ENCODE assay signal across 1 cellular context in the genomic region with DNA sequence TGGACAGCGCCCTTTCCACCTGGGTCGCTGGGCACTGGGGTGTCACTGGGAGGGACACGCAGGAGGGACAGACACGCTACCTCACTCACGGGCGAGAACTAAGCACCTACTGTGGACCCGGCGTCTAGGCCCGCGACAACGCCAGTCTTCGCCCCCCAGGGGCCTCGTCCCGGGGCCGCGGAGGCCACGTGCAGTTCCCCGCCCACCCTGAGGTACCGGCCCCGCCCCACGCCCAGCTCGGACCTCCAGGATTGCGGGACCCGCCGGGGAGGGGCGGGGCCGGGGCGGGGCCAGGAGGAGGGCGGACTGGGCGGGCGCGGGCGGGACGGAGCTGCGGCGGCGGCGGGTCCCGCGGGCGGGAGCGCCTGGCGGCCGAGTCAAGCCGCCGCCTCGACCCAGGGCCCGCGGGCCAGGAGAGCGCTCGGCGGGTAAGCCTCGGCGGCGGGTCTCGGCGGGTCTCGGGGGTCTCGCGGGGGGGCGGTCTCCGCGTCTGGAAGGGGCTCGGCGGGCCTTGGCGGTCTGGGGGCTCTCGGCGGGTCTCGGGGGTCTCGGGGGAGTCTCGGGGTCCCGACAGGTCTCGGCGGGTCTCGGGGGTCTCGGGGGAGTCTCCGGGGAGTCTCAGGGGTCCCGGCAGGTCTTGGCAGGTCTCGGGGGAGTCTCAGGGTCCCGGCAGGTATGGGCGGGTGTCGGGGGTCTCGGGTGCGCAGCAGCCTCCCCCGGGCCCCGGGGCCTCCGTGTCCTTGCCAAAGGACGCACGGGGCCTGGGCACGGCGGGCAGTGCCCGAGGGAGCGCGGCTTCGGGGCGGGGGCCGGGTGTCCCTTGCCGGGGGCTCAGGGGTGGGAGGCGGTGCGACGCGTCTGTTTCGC.
A peak's percentile ranks its signal among the peaks of the same experiment; 100 is the strongest.
TF ChIP-seq lines count a peak whose summit lies in the region.

A gene with protein sequence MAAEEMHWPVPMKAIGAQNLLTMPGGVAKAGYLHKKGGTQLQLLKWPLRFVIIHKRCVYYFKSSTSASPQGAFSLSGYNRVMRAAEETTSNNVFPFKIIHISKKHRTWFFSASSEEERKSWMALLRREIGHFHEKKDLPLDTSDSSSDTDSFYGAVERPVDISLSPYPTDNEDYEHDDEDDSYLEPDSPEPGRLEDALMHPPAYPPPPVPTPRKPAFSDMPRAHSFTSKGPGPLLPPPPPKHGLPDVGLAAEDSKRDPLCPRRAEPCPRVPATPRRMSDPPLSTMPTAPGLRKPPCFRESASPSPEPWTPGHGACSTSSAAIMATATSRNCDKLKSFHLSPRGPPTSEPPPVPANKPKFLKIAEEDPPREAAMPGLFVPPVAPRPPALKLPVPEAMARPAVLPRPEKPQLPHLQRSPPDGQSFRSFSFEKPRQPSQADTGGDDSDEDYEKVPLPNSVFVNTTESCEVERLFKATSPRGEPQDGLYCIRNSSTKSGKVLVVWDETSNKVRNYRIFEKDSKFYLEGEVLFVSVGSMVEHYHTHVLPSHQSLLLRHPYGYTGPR (plus strand): TSS at position 375 of the 867 bp plus-strand sequence. CDS start 27,533 bp downstream, outside the sequence.

TF ChIP-seq in HepG2, 621 proteins besides CTCF, POLR2A, EP300 and RAD21 (continued from another document):
- TF ChIP-seq MAZ (IDR thresholded peaks at IDR 0.05; ENCODE audit: borderline replicate concordance, low read depth, low read length) (peak; percentile 52; the same call in 1 of the 2 replicates), MAZ (CRISPR knock-in tag; IDR thresholded peaks at IDR 0.05; ENCODE audit: low read depth) (peak; percentile 64; the same call in 1 of the 2 replicates), ZNF878 (CRISPR knock-in tag; IDR thresholded peaks at IDR 0.05) (peak; percentile 48; the same call in 1 of the 2 replicates), HES4 (CRISPR knock-in tag; IDR thresholded peaks at IDR 0.05; ENCODE audit: borderline replicate concordance) (peak; percentile 87; the same call in 1 of the 2 replicates), MLLT10 (CRISPR knock-in tag; IDR thresholded peaks at IDR 0.05) (no peak), GATAD2A (CRISPR knock-in tag; IDR thresholded peaks at IDR 0.05) (no peak), ZNF367 (CRISPR knock-in tag; IDR thresholded peaks at IDR 0.05; ENCODE audit: borderline replicate concordance) (no peak; the same call in 1 of the 2 replicates), ZNF75D (CRISPR knock-in tag; IDR thresholded peaks at IDR 0.05; ENCODE audit: borderline replicate concordance) (no peak; the same call in 1 of the 2 replicates), ATM (IDR thresholded peaks at IDR 0.05; ENCODE audit: borderline replicate concordance) (no peak), FOXC1 (CRISPR knock-in tag; IDR thresholded peaks at IDR 0.05; ENCODE audit: borderline replicate concordance) (peak; percentile 89), ZNF124 (CRISPR knock-in tag; IDR thresholded peaks at IDR 0.05) (no peak), ZNF3 (CRISPR knock-in tag; IDR thresholded peaks at IDR 0.05) (no peak), HOXA5 (CRISPR knock-in tag; IDR thresholded peaks at IDR 0.05) (peak; percentile 81; the same call in 1 of the 2 replicates), PPARG (CRISPR knock-in tag; conservative IDR thresholded peaks at IDR 0.05) (0 out of 2 replicates have a peak, but pooled peaks have one; percentile 27), NFYC (CRISPR knock-in tag; IDR thresholded peaks at IDR 0.05) (0 out of 2 replicates have a peak, but pooled peaks have one; percentile 30), ZNF296 (CRISPR knock-in tag; conservative IDR thresholded peaks at IDR 0.05) (no peak), ZNF12 (CRISPR knock-in tag; IDR thresholded peaks at IDR 0.05) (no peak), TRIM24 (CRISPR knock-in tag; IDR thresholded peaks at IDR 0.05) (no peak), FOXA3 (CRISPR knock-in tag; IDR thresholded peaks at IDR 0.05) (peak; percentile 20; the same call in 1 of the 2 replicates), NFE2L2 (IDR thresholded peaks at IDR 0.05; ENCODE audit: low read length) (no peak), SKI (IDR thresholded peaks at IDR 0.05; ENCODE audit: partially characterized antibody) (no peak)
- TF ChIP-seq, protein P1, sequence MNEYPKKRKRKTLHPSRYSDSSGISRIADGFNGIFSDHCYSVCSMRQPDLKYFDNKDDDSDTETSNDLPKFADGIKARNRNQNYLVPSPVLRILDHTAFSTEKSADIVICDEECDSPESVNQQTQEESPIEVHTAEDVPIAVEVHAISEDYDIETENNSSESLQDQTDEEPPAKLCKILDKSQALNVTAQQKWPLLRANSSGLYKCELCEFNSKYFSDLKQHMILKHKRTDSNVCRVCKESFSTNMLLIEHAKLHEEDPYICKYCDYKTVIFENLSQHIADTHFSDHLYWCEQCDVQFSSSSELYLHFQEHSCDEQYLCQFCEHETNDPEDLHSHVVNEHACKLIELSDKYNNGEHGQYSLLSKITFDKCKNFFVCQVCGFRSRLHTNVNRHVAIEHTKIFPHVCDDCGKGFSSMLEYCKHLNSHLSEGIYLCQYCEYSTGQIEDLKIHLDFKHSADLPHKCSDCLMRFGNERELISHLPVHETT (CRISPR knock-in tag; conservative IDR thresholded peaks at IDR 0.05) = no peak
- TF ChIP-seq, protein P2, sequence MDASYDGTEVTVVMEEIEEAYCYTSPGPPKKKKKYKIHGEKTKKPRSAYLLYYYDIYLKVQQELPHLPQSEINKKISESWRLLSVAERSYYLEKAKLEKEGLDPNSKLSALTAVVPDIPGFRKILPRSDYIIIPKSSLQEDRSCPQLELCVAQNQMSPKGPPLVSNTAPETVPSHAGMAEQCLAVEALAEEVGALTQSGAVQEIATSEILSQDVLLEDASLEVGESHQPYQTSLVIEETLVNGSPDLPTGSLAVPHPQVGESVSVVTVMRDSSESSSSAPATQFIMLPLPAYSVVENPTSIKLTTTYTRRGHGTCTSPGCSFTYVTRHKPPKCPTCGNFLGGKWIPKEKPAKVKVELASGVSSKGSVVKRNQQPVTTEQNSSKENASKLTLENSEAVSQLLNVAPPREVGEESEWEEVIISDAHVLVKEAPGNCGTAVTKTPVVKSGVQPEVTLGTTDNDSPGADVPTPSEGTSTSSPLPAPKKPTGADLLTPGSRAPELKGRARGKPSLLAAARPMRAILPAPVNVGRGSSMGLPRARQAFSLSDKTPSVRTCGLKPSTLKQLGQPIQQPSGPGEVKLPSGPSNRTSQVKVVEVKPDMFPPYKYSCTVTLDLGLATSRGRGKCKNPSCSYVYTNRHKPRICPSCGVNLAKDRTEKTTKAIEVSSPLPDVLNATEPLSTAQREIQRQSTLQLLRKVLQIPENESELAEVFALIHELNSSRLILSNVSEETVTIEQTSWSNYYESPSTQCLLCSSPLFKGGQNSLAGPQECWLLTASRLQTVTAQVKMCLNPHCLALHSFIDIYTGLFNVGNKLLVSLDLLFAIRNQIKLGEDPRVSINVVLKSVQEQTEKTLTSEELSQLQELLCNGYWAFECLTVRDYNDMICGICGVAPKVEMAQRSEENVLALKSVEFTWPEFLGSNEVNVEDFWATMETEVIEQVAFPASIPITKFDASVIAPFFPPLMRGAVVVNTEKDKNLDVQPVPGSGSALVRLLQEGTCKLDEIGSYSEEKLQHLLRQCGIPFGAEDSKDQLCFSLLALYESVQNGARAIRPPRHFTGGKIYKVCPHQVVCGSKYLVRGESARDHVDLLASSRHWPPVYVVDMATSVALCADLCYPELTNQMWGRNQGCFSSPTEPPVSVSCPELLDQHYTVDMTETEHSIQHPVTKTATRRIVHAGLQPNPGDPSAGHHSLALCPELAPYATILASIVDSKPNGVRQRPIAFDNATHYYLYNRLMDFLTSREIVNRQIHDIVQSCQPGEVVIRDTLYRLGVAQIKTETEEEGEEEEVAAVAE (CRISPR knock-in tag; IDR thresholded peaks at IDR 0.05; ENCODE audit: borderline replicate concordance) = 0 out of 2 replicates have a peak, but pooled peaks have one; percentile 25
- TF ChIP-seq, protein P3, sequence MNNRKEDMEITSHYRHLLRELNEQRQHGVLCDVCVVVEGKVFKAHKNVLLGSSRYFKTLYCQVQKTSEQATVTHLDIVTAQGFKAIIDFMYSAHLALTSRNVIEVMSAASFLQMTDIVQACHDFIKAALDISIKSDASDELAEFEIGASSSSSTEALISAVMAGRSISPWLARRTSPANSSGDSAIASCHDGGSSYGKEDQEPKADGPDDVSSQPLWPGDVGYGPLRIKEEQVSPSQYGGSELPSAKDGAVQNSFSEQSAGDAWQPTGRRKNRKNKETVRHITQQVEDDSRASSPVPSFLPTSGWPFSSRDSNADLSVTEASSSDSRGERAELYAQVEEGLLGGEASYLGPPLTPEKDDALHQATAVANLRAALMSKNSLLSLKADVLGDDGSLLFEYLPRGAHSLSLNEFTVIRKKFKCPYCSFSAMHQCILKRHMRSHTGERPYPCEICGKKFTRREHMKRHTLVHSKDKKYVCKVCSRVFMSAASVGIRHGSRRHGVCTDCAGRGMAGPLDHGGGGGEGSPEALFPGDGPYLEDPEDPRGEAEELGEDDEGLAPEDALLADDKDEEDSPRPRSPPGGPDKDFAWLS (CRISPR knock-in tag; IDR thresholded peaks at IDR 0.05; ENCODE audit: borderline replicate concordance) = no peak
- TF ChIP-seq, protein P4, sequence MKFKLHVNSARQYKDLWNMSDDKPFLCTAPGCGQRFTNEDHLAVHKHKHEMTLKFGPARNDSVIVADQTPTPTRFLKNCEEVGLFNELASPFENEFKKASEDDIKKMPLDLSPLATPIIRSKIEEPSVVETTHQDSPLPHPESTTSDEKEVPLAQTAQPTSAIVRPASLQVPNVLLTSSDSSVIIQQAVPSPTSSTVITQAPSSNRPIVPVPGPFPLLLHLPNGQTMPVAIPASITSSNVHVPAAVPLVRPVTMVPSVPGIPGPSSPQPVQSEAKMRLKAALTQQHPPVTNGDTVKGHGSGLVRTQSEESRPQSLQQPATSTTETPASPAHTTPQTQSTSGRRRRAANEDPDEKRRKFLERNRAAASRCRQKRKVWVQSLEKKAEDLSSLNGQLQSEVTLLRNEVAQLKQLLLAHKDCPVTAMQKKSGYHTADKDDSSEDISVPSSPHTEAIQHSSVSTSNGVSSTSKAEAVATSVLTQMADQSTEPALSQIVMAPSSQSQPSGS (CRISPR knock-in tag; IDR thresholded peaks at IDR 0.05) = peak; percentile 67; the same call in 1 of the 2 replicates
- TF ChIP-seq, protein P5, sequence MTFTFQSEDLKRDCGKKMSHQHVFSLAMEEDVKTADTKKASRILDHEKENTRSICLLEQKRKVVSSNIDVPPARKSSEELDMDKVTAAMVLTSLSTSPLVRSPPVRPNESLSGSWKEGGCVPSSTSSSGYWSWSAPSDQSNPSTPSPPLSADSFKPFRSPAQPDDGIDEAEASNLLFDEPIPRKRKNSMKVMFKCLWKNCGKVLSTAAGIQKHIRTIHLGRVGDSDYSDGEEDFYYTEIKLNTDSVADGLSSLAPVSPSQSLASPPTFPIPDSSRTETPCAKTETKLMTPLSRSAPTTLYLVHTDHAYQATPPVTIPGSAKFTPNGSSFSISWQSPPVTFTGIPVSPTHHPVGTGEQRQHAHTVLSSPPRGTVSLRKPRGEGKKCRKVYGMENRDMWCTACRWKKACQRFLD (CRISPR knock-in tag; IDR thresholded peaks at IDR 0.05; ENCODE audit: borderline replicate concordance) = no peak
